ENCODE assay signal across 4 cellular contexts in the genomic region with DNA sequence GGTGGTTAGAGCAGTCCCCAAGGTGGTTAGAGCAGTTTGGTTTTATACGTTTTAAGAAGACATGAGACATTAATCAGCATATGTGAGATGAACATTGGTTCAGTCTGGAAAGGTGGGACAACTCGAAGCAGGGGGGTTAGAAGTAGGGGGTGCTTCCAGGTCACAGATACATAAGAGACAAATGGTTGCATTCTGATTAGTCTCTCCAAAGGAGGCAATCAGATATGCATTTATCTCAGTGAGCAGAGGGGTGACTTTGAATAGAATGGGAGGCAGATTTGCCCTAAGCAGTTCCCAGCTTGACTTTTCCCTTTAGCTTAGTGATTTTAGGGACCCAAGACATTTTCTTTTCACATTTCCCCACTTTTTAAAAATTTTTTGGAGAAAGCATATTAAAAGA. TPM values are rescaled to one million over a fixed set of nuclear protein-coding genes. Genes with fewer than 3 reads are reported as not detected.
"Had no signal": no experiment of that assay in that cellular context is flagged by ENCODE, and none has a peak within 500 bp of the region (broad histone marks: within the 10 kb centered on the region; RNA-seq: fewer than 3 reads in every experiment).

No MANE protein-coding gene starts in this region.

RNA-seq across cellular contexts. Expression of a gene that starts 4.8 kb away (rescaled TPM):
- total RNA-seq: LHCN-M2, MCF 10A, NCI-H460 had no signal

RNA-seq across cellular contexts. Expression of a gene that starts 39.4 kb away (rescaled TPM):
- total RNA-seq: LHCN-M2, M059J, MCF 10A, NCI-H460 had no signal
